In genomic region chr6:32973934-32974333, GRCh38 we compare ENCODE assay signal across 6 cellular contexts. TPM values are rescaled to one million over a fixed set of nuclear protein-coding genes. Genes with fewer than 3 reads are reported as not detected.
A peak's percentile ranks its signal among the peaks of the same experiment; 100 is the strongest.
DNase-seq lines count a peak whose midpoint lies in the region; ATAC-seq and TF ChIP-seq lines count a peak whose summit lies in the region.

No MANE protein-coding gene starts in this region.

- H3K9me3 ChIP-seq in naive thymus-derived CD4-positive, alpha-beta T cell (ENCODE audit: control insufficient read depth in 2 of 3, low read length in 3 of 3), result no peaks in the 10 kb centered on the region

- H3K36me3 ChIP-seq in naive thymus-derived CD4-positive, alpha-beta T cell (ENCODE audit: control insufficient read depth in 2 of 3, insufficient read depth in 3 of 3, low read length in 3 of 3), result peaks cover 45 to 61% (median 47%) of the 10 kb centered on the region in 3 experiments

- peak overlapping the region; percentile 98 to 100 (median 99) for H3K4me3 Mint-ChIP-seq in IgD-negative memory B cell
- peak overlapping the region; percentile 89 to 100 (median 98) for H3K4me3 Mint-ChIP-seq in naive thymus-derived CD4-positive, alpha-beta T cell

- intact Hi-C loops in naive thymus-derived CD4-positive, alpha-beta T cell (cut with micrococcal nuclease), result loop anchor here (1.0 to 5.0 kb wide), 9 partner anchors 298 to 1617 kb away; partner anchors contain the start of genes CLIC1 (in 2 of the 2), ATF6B (in 1 of the 2), CUTA (in 1 of the 2) and HLA-B (in 1 of the 2)

- no peak for ATAC-seq in naive thymus-derived CD4-positive, alpha-beta T cell
- ATAC-seq in HG03442 (IDR thresholded peaks at IDR 0.05; ENCODE audit: unreplicated experiment) (no peak), HG03108 (IDR thresholded peaks at IDR 0.05; ENCODE audit: unreplicated experiment) (no peak)

- in situ Hi-C loops in ACHN (cut with HindIII; ENCODE audit: low pct_ligation_motif_present, low pct_unique_long_range_greater_than_20kb, low sequenced_read_pairs), result no loop called here
- in situ Hi-C loops in astrocyte of the spinal cord (cut with HindIII; ENCODE audit: low sequenced_read_pairs), result loop anchor here (10.0 kb wide), 1 partner anchor 129 kb away; the partner anchor contains the start of gene PSMB8

- peaks cover 0 to 2% (median 0%) of the 10 kb centered on the region in 3 donors for H3K9me3 Mint-ChIP-seq in IgD-negative memory B cell
- peaks cover 0 to 22% (median 0%) of the 10 kb centered on the region in 11 donors for H3K9me3 Mint-ChIP-seq in naive thymus-derived CD4-positive, alpha-beta T cell

- no peaks in the 10 kb centered on the region for H3K27me3 Mint-ChIP-seq in IgD-negative memory B cell
- H3K27me3 Mint-ChIP-seq in naive thymus-derived CD4-positive, alpha-beta T cell, result peaks cover 0 to 5% (median 0%) of the 10 kb centered on the region in 5 donors

- CTCF ChIA-PET in naive thymus-derived CD4-positive, alpha-beta T cell (lab: Charles Lee), result interaction anchor here (0.7 to 14.2 kb wide), 7 partner anchors 11 to 135 kb away, joined by 3 to 229 read pairs (median 12); partner anchors contain the start of genes HLA-DMA, HLA-DMB and TAP2

- POLR2A ChIA-PET in naive thymus-derived CD4-positive, alpha-beta T cell (lab: Charles Lee), result interaction anchor here (0.6 to 25.6 kb wide), 17 partner anchors 5 to 1012 kb away, joined by 3 to 638 read pairs (median 24); partner anchors contain the start of genes BRD2, HLA-DMA, HLA-DMB and PSMB8

- peaks cover 14% of the 10 kb centered on the region for H3K36me3 Mint-ChIP-seq in IgD-negative memory B cell
- H3K36me3 Mint-ChIP-seq in naive thymus-derived CD4-positive, alpha-beta T cell, result peaks cover 17 to 77% (median 50%) of the 10 kb centered on the region in 5 donors

- H3K27ac ChIP-seq in naive thymus-derived CD4-positive, alpha-beta T cell (ENCODE audit: low read depth, low read length), result peak overlapping the region; percentile 88

- H3K4me1 Mint-ChIP-seq in IgD-negative memory B cell, result peaks cover 16 to 37% (median 29%) of the 10 kb centered on the region in 3 donors
- peaks cover 35 to 54% (median 44%) of the 10 kb centered on the region in 7 donors for H3K4me1 Mint-ChIP-seq in naive thymus-derived CD4-positive, alpha-beta T cell

- TF ChIP-seq CTCF in astrocyte of the spinal cord (IDR thresholded peaks at IDR 0.05; ENCODE audit: low read depth, low read length), result no peak

- H3K4me1 ChIP-seq in naive thymus-derived CD4-positive, alpha-beta T cell (ENCODE audit: control insufficient read depth in 2 of 2, insufficient read depth in 2 of 2, low read length in 2 of 2), result peaks cover 27 to 32% of the 10 kb centered on the region in 2 donors

- H3K27ac Mint-ChIP-seq in IgD-negative memory B cell, result peak overlapping the region; percentile 100
- peak overlapping the region; percentile 78 to 100 (median 99) for H3K27ac Mint-ChIP-seq in naive thymus-derived CD4-positive, alpha-beta T cell

- peak overlapping the region; percentile 80 for H3K4me3 ChIP-seq in astrocyte of the spinal cord (ENCODE audit: low read depth, low read length)
- H3K4me3 ChIP-seq in naive thymus-derived CD4-positive, alpha-beta T cell (ENCODE audit: low read length), result peak overlapping the region; percentile 76

- no peaks in the 10 kb centered on the region for H3K27me3 ChIP-seq in naive thymus-derived CD4-positive, alpha-beta T cell (ENCODE audit: control insufficient read depth in 2 of 2, insufficient read depth in 2 of 2, low read length in 2 of 2)

- DNase-seq in ACHN (peak; percentile 39), astrocyte of the spinal cord (ENCODE audit: low read depth, low spot score) (peak; percentile 64)
- peak in 7 of 9 donors; percentile 49 to 68 (median 54) for DNase-seq in naive thymus-derived CD4-positive, alpha-beta T cell

RNA-seq across cellular contexts. Expression of gene BRD2, which starts 5.5 kb away (rescaled TPM):
- 110 TPM for polyA plus RNA-seq in IgD-negative memory B cell
- 100 to 1,000 TPM; 275 to 391 (median 360) TPM for total RNA-seq in naive thymus-derived CD4-positive, alpha-beta T cell
- 10 to 100 TPM; 33.4 to 82.6 TPM for polyA plus RNA-seq in naive thymus-derived CD4-positive, alpha-beta T cell

RNA-seq across cellular contexts. Expression of gene HLA-DMA, which starts 21.0 kb away (rescaled TPM):
- polyA plus RNA-seq in IgD-negative memory B cell, result 946 TPM
- total RNA-seq in naive thymus-derived CD4-positive, alpha-beta T cell, result 100 to 1,000 TPM in 1 of 5 experiments, 10 to 100 TPM in 4; 12.5 to 120 (median 29.6) TPM
- polyA plus RNA-seq in naive thymus-derived CD4-positive, alpha-beta T cell, result 10 to 100 TPM; 19.3 to 25.6 TPM

RNA-seq across cellular contexts. Expression of gene HLA-DMB, which starts 33.1 kb away (rescaled TPM):
- 771 TPM for polyA plus RNA-seq in IgD-negative memory B cell
- 10 to 100 TPM in 2 of 5 experiments, 1 to 10 TPM in 3; 7.8 to 82.5 (median 9.1) TPM for total RNA-seq in naive thymus-derived CD4-positive, alpha-beta T cell
- 10 to 100 TPM in 1 of 2 donors, 1 to 10 TPM in 1; 8.2 to 11.9 TPM for polyA plus RNA-seq in naive thymus-derived CD4-positive, alpha-beta T cell

RNA-seq across cellular contexts. Expression of gene HLA-DOA, which starts 35.5 kb away (rescaled TPM):
- 363 TPM for polyA plus RNA-seq in IgD-negative memory B cell
- total RNA-seq in naive thymus-derived CD4-positive, alpha-beta T cell, result 10 to 100 TPM in 1 of 5 experiments, 1 to 10 TPM in 4; 3.0 to 10.5 (median 5.4) TPM
- 1 to 10 TPM; 4.6 to 6.7 TPM for polyA plus RNA-seq in naive thymus-derived CD4-positive, alpha-beta T cell

Comparison
In these comparisons a context has a peak if more than half of its experiments do, and no peak if none do; other contexts are left out.
1. RNA of gene HLA-DMA, which starts 21.0 kb away (polyA plus RNA-seq): 946 TPM in IgD-negative memory B cell (single experiment); 19.3 to 25.6 TPM in naive thymus-derived CD4-positive, alpha-beta T cell; every median in the first group is over 10 times any median in the second.
2. RNA of gene HLA-DMB, which starts 33.1 kb away (polyA plus RNA-seq): 771 TPM in IgD-negative memory B cell (single experiment); 8.2 to 11.9 TPM in naive thymus-derived CD4-positive, alpha-beta T cell; every median in the first group is over 10 times any median in the second.
3. Peak in every context shown above with its lines, with median percentiles within 50 percentile points of each other: DNase-seq.